15 cellular contexts compared by ENCODE assay signal in genomic region chr6:36523936-36524499, GRCh38.
"Had no signal": no experiment of that assay in that cellular context is flagged by ENCODE, and none has a peak within 500 bp of the region (broad histone marks: within the 10 kb centered on the region; RNA-seq: fewer than 3 reads in every experiment).

No MANE protein-coding gene starts in this region.

- H3K27me3 Mint-ChIP-seq: activated CD4-positive, alpha-beta memory T cell treated with anti-CD3 and anti-CD28 coated beads for 36 hours; brain; progenitor cell of endocrine pancreas; stimulated activated naive CD8-positive, alpha-beta T cell treated with anti-CD3 and anti-CD28 coated beads, Interleukin-15, Interleukin-2, amounts not matched to agents 100 ng/mL and 50 ng/mL, for 24 hours had no signal

- H3K4me3 ChIP-seq: colonic mucosa, left ventricle myocardium inferior, vagina had no signal

- H3K9me3 ChIP-seq: colonic mucosa, left ventricle myocardium inferior, vagina had no signal

- H3K27ac Mint-ChIP-seq: progenitor cell of endocrine pancreas; stimulated activated naive CD8-positive, alpha-beta T cell treated with anti-CD3 and anti-CD28 coated beads, Interleukin-15, Interleukin-2, amounts not matched to agents 100 ng/mL and 50 ng/mL, for 24 hours had no signal

- H3K4me3 Mint-ChIP-seq: activated CD4-positive, alpha-beta memory T cell treated with anti-CD3 and anti-CD28 coated beads for 36 hours; brain; neural crest cell; stimulated activated naive CD8-positive, alpha-beta T cell treated with anti-CD3 and anti-CD28 coated beads, Interleukin-15, Interleukin-2, amounts not matched to agents 100 ng/mL and 50 ng/mL, for 24 hours had no signal

- H3K27me3 ChIP-seq: colonic mucosa, vagina had no signal

- DNase-seq: activated CD4-positive, alpha-beta memory T cell treated with anti-CD3 and anti-CD28 coated beads for 36 hours; activated CD4-positive, alpha-beta T cell treated with anti-CD3 and anti-CD28 coated beads for 4 hours; activated effector memory CD4-positive, alpha-beta T cell treated with anti-CD3 and anti-CD28 coated beads, Interleukin-2, amount 50 U/mL, for 16 hours; activated T-cell treated with anti-CD3 and anti-CD28 coated beads, Interleukin-2, amount 50 U/mL, for 1 hour; anterior cingulate cortex; central memory CD4-positive, alpha-beta T cell; colonic mucosa; kidney; left ventricle myocardium inferior; trophoblast cell had no signal

- H3K4me1 ChIP-seq: colonic mucosa, vagina had no signal

- H3K27ac ChIP-seq: colonic mucosa, left ventricle myocardium inferior, vagina had no signal

- H3K9me3 Mint-ChIP-seq: activated CD4-positive, alpha-beta memory T cell treated with anti-CD3 and anti-CD28 coated beads for 36 hours; brain; neural crest cell; stimulated activated naive CD8-positive, alpha-beta T cell treated with anti-CD3 and anti-CD28 coated beads, Interleukin-15, Interleukin-2, amounts not matched to agents 100 ng/mL and 50 ng/mL, for 24 hours had no signal
